Comparison of ENCODE assay signal across 15 cellular contexts in genomic region chr14:91744068-91744480, GRCh38. TPM values are rescaled to one million over a fixed set of nuclear protein-coding genes. Genes with fewer than 3 reads are reported as not detected.
DNase-seq lines count a peak whose midpoint lies in the region; ATAC-seq and TF ChIP-seq lines count a peak whose summit lies in the region.
"Had no signal": no experiment of that assay in that cellular context is flagged by ENCODE, and none has a peak within 500 bp of the region (broad histone marks: within the 10 kb centered on the region; RNA-seq: fewer than 3 reads in every experiment).

No MANE protein-coding gene starts in this region.

- H3K27me3 ChIP-seq in RWPE2 (ENCODE audit: insufficient read depth, poor library complexity, severe bottlenecking) (no peaks in the 10 kb centered on the region), prostate gland (replicated peaks; ENCODE audit: insufficient read depth) (no peaks in the 10 kb centered on the region)
- H3K27me3 ChIP-seq: SJSA1 had no signal

- no peaks in the 10 kb centered on the region for H3K9me3 Mint-ChIP-seq in activated naive CD8-positive, alpha-beta T cell treated with anti-CD3 and anti-CD28 coated beads, Interleukin-2, amount 50 U/mL, for 24 hours
- H3K9me3 Mint-ChIP-seq in activated naive CD8-positive, alpha-beta T cell treated with anti-CD3 and anti-CD28 coated beads for 36 hours, result no peaks in the 10 kb centered on the region

- H3K27ac ChIP-seq in RWPE2 (ENCODE audit: poor library complexity, severe bottlenecking), result no peak overlapping the region
- no peak overlapping the region for H3K27ac ChIP-seq in prostate gland
- H3K27ac ChIP-seq: SJSA1 had no signal

- no peak overlapping the region for H3K27ac Mint-ChIP-seq in activated naive CD8-positive, alpha-beta T cell treated with anti-CD3 and anti-CD28 coated beads, Interleukin-2, amount 50 U/mL, for 24 hours
- H3K27ac Mint-ChIP-seq in activated naive CD8-positive, alpha-beta T cell treated with anti-CD3 and anti-CD28 coated beads for 36 hours, result no peak overlapping the region
- H3K27ac Mint-ChIP-seq: activated T-helper 2 cell treated with anti-CD3 and anti-CD28 coated beads, Interferon-gamma antibody, Interleukin-2, Interleukin-4, amounts not matched to agents 10 μg/mL and 5 μg/mL and 100 μg/mL, durations not matched to agents 14 hours and 24 hours and 36 hours; brain had no signal

- TF ChIP-seq POLR2A in prostate gland (IDR thresholded peaks at IDR 0.05), result no peak

- no peaks in the 10 kb centered on the region for H3K4me1 Mint-ChIP-seq in activated naive CD8-positive, alpha-beta T cell treated with anti-CD3 and anti-CD28 coated beads, Interleukin-2, amount 50 U/mL, for 24 hours
- no peaks in the 10 kb centered on the region for H3K4me1 Mint-ChIP-seq in activated naive CD8-positive, alpha-beta T cell treated with anti-CD3 and anti-CD28 coated beads for 36 hours
- H3K4me1 Mint-ChIP-seq: brain had no signal

- no peak for DNase-seq in activated naive CD8-positive, alpha-beta T cell treated with anti-CD3 and anti-CD28 coated beads, Interleukin-2, amount 50 U/mL, for 24 hours
- no peak for DNase-seq in activated naive CD8-positive, alpha-beta T cell treated with anti-CD3 and anti-CD28 coated beads for 36 hours
- DNase-seq in RWPE2 (ENCODE audit: low spot score) (no peak), left colon (peak; percentile 47 to 82), T-helper 1 cell (no peak), prostate gland (ENCODE audit: low spot score) (no peak), G401 (ENCODE audit: low spot score) (no peak), NCI-H1436 treated with DMSO at 0.1 percent for 48 hours (lab: John Stamatoyannopoulos, UW) (no peak)
- DNase-seq: AML-193, hypothalamus, NCI-H1105 treated with DMSO at 0.1 percent for 48 hours, NCI-H774 had no signal

- H3K9me3 ChIP-seq in RWPE2 (ENCODE audit: severe bottlenecking), result no peaks in the 10 kb centered on the region
- no peaks in the 10 kb centered on the region for H3K9me3 ChIP-seq in prostate gland
- H3K9me3 ChIP-seq: SJSA1 had no signal

- H3K4me3 Mint-ChIP-seq in activated naive CD8-positive, alpha-beta T cell treated with anti-CD3 and anti-CD28 coated beads, Interleukin-2, amount 50 U/mL, for 24 hours, result no peak overlapping the region
- no peak overlapping the region for H3K4me3 Mint-ChIP-seq in activated naive CD8-positive, alpha-beta T cell treated with anti-CD3 and anti-CD28 coated beads for 36 hours
- H3K4me3 Mint-ChIP-seq: brain had no signal

- ATAC-seq in activated naive CD8-positive, alpha-beta T cell treated with anti-CD3 and anti-CD28 coated beads, Interleukin-2, amount 50 U/mL, for 24 hours, result peak; percentile 57
- peak; percentile 68 for ATAC-seq in RWPE2 (ENCODE audit: low read depth)
- ATAC-seq in left colon, result peak; percentile 96

- H3K36me3 Mint-ChIP-seq in activated naive CD8-positive, alpha-beta T cell treated with anti-CD3 and anti-CD28 coated beads, Interleukin-2, amount 50 U/mL, for 24 hours (ENCODE audit: low read depth), result no peaks in the 10 kb centered on the region
- peaks cover 2% of the 10 kb centered on the region for H3K36me3 Mint-ChIP-seq in activated naive CD8-positive, alpha-beta T cell treated with anti-CD3 and anti-CD28 coated beads for 36 hours
- H3K36me3 Mint-ChIP-seq: brain had no signal

- in situ Hi-C loops in G401 (cut with HindIII; ENCODE audit: low sequenced_read_pairs), result no loop called here

- 59% methylated on average over 2 of the region's 2 CpGs for WGBS in prostate gland

- H3K36me3 ChIP-seq in RWPE2 (ENCODE audit: low read depth), result no peaks in the 10 kb centered on the region
- H3K36me3 ChIP-seq in prostate gland, result no peaks in the 10 kb centered on the region
- H3K36me3 ChIP-seq: SJSA1 had no signal

- TF ChIP-seq CTCF in RWPE2 (IDR thresholded peaks at IDR 0.05; ENCODE audit: poor library complexity, severe bottlenecking), result no peak
- no peak for TF ChIP-seq CTCF in prostate gland (IDR thresholded peaks at IDR 0.05)

- H3K4me3 ChIP-seq in RWPE2 (ENCODE audit: severe bottlenecking) (no peak overlapping the region), prostate gland (no peak overlapping the region)
- H3K4me3 ChIP-seq: SJSA1 had no signal

- peaks cover 8% of the 10 kb centered on the region for H3K4me1 ChIP-seq in RWPE2 (ENCODE audit: insufficient read depth, poor library complexity, severe bottlenecking)
- no peaks in the 10 kb centered on the region for H3K4me1 ChIP-seq in prostate gland (replicated peaks)
- H3K4me1 ChIP-seq: SJSA1 had no signal

- no peaks in the 10 kb centered on the region for H3K27me3 Mint-ChIP-seq in activated naive CD8-positive, alpha-beta T cell treated with anti-CD3 and anti-CD28 coated beads, Interleukin-2, amount 50 U/mL, for 24 hours
- H3K27me3 Mint-ChIP-seq in activated naive CD8-positive, alpha-beta T cell treated with anti-CD3 and anti-CD28 coated beads for 36 hours, result no peaks in the 10 kb centered on the region

- intact Hi-C loops in left colon (cut with DNase I, micrococcal nuclease), result no loop called here
- intact Hi-C loops in prostate gland (cut with DNase I), result no loop called here

RNA-seq across cellular contexts. Expression of gene CATSPERB, which starts 12.2 kb away (rescaled TPM):
- under 1 TPM; 0.18 to 0.27 TPM for total RNA-seq in activated naive CD8-positive, alpha-beta T cell treated with anti-CD3 and anti-CD28 coated beads for 36 hours
- total RNA-seq in left colon (1 to 10 TPM; 3.9 to 9.8 TPM), prostate gland (1 to 10 TPM; 1.2 to 2.3 TPM)
- not detected in 2 replicates for total RNA-seq in G401 (2014; rRNA removed; shearing (Covaris generic))
- total RNA-seq: SJSA1 had no signal

Comparison
In these comparisons a context has a peak if more than half of its experiments do, and no peak if none do; other contexts are left out.
1. DNase-seq: peak in left colon (2 of 2); none in activated naive CD8-positive, alpha-beta T cell treated with anti-CD3 and anti-CD28 coated beads, Interleukin-2, amount 50 U/mL, for 24 hours (single experiment), activated naive CD8-positive, alpha-beta T cell treated with anti-CD3 and anti-CD28 coated beads for 36 hours (single experiment), RWPE2 (single experiment), T-helper 1 cell (0 of 5), prostate gland (single experiment), G401 (single experiment) and NCI-H1436 treated with DMSO at 0.1 percent for 48 hours (single experiment).
2. Peak in every context shown above with its lines, with median percentiles within 50 percentile points of each other: ATAC-seq.